32 cellular contexts compared by ENCODE assay signal in genomic region chr1:209511169-209511568, GRCh38.
"Had no signal": no experiment of that assay in that cellular context is flagged by ENCODE, and none has a peak within 500 bp of the region (broad histone marks: within the 10 kb centered on the region; RNA-seq: fewer than 3 reads in every experiment).

No MANE protein-coding gene starts in this region.

- H3K4me1 ChIP-seq: Peyer's patch had no signal

- H3K4me3 ChIP-seq: Peyer's patch had no signal

- H3K36me3 ChIP-seq: Peyer's patch had no signal

- DNase-seq: activated B cell treated with CpG ODN at 0.5 μM for 24 hours; activated CD4-positive, alpha-beta memory T cell treated with anti-CD3 and anti-CD28 coated beads for 36 hours; activated CD4-positive, alpha-beta T cell treated with anti-CD3 and anti-CD28 coated beads for 4 hours; activated CD4-positive, alpha-beta T cell treated with anti-CD3 and anti-CD28 coated beads, Interleukin-2, amount 50 U/mL, for 1 hour; activated CD4-positive, CD25-positive, alpha-beta regulatory T cell treated with anti-CD3 and anti-CD28 coated beads, Interleukin-2, amount 50 U/mL, for 72 hours; activated CD8-positive, alpha-beta memory T cell treated with anti-CD3 and anti-CD28 coated beads, Interleukin-2, amount 50 U/mL, for 4 hours; activated effector memory CD4-positive, alpha-beta T cell treated with Interleukin-2 at 50 U/mL for 16 hours; activated naive CD4-positive, alpha-beta T cell treated with anti-CD3 and anti-CD28 coated beads, Interleukin-2, amount 10 ng/mL, durations not matched to agents 7 days and 5 days; activated naive CD8-positive, alpha-beta T cell treated with anti-CD3 and anti-CD28 coated beads, Interleukin-2, amount 50 U/mL, for 24 hours; activated T-cell treated with anti-CD3 and anti-CD28 coated beads, Interleukin-2, amount 50 U/mL, for 48 hours; anterior cingulate cortex; Kasumi-1; MM.1S; MV-4-11; NCI-H1092; NCI-H1436 treated with DMSO at 0.1 percent for 48 hours; NCI-H1694 treated with DMSO at 0.1 percent for 48 hours; NCI-H2029 treated with DMSO at 0.1 percent for 48 hours; NCI-H2107; NCI-H226; NCI-H446 treated with DMSO at 0.1 percent for 48 hours; NCI-H524 treated with DMSO at 0.1 percent for 48 hours; NK-92 treated with Interleukin-12 subunit alpha and Interleukin-12 subunit beta, amount 100 ng/mL, for 24 hours; PC-3; Peyer's patch; RPMI8226; SHP77 treated with DMSO at 0.1 percent for 48 hours; T-helper 1 cell; T-helper 2 cell; T-helper 9 cell had no signal

- ATAC-seq: activated naive CD8-positive, alpha-beta T cell treated with anti-CD3 and anti-CD28 coated beads, Interleukin-2, amount 50 U/mL, for 24 hours; PC-3; SK-N-SH treated with all-trans-retinoic acid at 6 μM for 48 hours had no signal

- H3K27ac ChIP-seq: Peyer's patch, VCaP had no signal

- H3K27me3 ChIP-seq: Peyer's patch had no signal

- H3K9me3 ChIP-seq: Peyer's patch had no signal
